1 cellular context compared by ENCODE assay signal in genomic region chr7:73342645-73343044, GRCh38.
TF ChIP-seq lines count a peak whose summit lies in the region.

No MANE protein-coding gene starts in this region.

TF ChIP-seq in SK-N-SH treated with all-trans-retinoic acid at 6 μM for 48 hours, 23 proteins besides CTCF, POLR2A, EP300 and RAD21 (continued from another document):
- TF ChIP-seq TSHZ2 (CRISPR knock-in tag; IDR thresholded peaks at IDR 0.05) (no peak), ZNF70 (CRISPR knock-in tag; IDR thresholded peaks at IDR 0.05) (no peak), ZNF8 (CRISPR knock-in tag; IDR thresholded peaks at IDR 0.05) (no peak), CREB5 (CRISPR knock-in tag; IDR thresholded peaks at IDR 0.05; ENCODE audit: low read depth) (no peak), ESRRG (CRISPR knock-in tag; IDR thresholded peaks at IDR 0.05) (no peak), OSR1 (CRISPR knock-in tag; IDR thresholded peaks at IDR 0.05) (no peak), SNAI2 (CRISPR knock-in tag; IDR thresholded peaks at IDR 0.05) (no peak), GLIS3 (CRISPR knock-in tag; IDR thresholded peaks at IDR 0.05) (no peak), RARB (CRISPR knock-in tag; IDR thresholded peaks at IDR 0.05) (no peak), CSDC2 (CRISPR knock-in tag; IDR thresholded peaks at IDR 0.05) (no peak)
